Comparison of ENCODE assay signal across 1 cellular context in the genomic region with DNA sequence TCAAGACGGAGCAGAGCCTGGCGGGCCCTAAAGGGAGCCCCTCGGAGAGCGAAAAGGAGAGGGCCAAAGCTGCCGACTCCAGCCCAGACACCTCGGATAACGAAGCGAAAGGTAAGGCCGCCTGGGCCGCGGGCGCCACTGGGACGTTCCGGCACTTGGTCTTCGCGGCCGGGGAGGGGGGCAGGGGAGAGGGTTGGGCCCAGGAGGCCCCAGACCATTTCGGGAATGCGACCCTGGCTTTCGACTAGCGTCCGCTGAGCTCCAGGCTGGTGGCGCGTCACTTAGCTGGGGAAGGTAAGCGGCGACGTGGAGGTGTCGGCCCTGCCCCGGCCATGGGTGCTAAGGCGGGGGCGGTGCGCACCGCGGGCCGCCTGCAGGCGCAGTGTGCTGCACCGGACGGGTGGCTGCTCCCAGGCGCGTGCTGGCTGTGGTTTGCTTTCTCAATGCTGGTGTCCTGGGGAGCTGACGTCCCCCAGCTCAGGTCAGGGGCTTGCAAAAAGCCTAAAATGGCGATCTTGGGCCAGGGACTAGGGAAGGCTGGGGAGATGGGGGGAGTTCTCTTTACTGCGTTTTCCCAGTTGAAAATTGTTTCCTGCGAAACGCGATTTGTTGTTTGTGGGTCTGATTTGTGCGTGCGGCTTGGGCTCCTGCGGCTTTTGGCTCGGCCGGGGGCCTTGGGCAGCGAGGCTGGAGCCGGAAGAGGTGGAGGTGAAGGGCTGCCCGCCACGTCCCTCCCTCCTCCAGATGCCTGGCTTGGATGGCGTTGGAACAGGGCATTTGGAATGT.
TF ChIP-seq lines count a peak whose summit lies in the region.

No MANE protein-coding gene starts in this region.

TF ChIP-seq in HEK293, 187 proteins besides CTCF, POLR2A, EP300 and RAD21 (continued from another document):
- TF ChIP-seq, protein P1, sequence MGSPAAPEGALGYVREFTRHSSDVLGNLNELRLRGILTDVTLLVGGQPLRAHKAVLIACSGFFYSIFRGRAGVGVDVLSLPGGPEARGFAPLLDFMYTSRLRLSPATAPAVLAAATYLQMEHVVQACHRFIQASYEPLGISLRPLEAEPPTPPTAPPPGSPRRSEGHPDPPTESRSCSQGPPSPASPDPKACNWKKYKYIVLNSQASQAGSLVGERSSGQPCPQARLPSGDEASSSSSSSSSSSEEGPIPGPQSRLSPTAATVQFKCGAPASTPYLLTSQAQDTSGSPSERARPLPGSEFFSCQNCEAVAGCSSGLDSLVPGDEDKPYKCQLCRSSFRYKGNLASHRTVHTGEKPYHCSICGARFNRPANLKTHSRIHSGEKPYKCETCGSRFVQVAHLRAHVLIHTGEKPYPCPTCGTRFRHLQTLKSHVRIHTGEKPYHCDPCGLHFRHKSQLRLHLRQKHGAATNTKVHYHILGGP (tag by site-specific recombination; IDR thresholded peaks at IDR 0.05) = no peak
- TF ChIP-seq IKZF3 (tag by site-specific recombination; IDR thresholded peaks at IDR 0.05) = peak; percentile 20; the same call in 1 of the 2 replicates
- TF ChIP-seq ZNF2 (tag by site-specific recombination; IDR thresholded peaks at IDR 0.05) = 0 out of 2 replicates have a peak, but pooled peaks have one; percentile 12
- TF ChIP-seq ZFHX2 (tag by site-specific recombination; conservative IDR thresholded peaks at IDR 0.05) = peak; percentile 70
- no peak for TF ChIP-seq ZNF610 (tag by site-specific recombination; IDR thresholded peaks at IDR 0.05; ENCODE audit: borderline replicate concordance)
